Comparison of ENCODE assay signal across 9 cellular contexts in the genomic region with DNA sequence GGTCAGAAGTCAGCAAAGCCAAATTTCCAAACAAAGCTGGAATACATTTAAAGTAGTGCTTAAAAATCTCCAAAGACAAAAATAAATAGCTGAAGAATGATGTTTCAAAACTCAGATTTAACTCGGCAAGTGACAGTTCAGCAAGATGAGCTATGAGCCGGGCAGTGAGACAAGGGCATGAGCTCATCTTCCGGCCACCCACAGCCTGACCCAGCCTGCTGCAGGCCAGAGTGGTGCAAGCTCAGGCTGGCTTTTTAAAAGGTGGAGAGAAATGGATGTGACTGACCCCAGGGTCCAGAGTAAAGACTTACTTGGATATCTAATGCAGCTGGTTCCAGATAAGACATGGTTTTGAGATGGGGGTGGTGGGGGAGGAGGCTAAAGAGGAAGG.
A peak's percentile ranks its signal among the peaks of the same experiment; 100 is the strongest.
DNase-seq lines count a peak whose midpoint lies in the region; ATAC-seq and TF ChIP-seq lines count a peak whose summit lies in the region.
"Had no signal": no experiment of that assay in that cellular context is flagged by ENCODE, and none has a peak within 500 bp of the region (broad histone marks: within the 10 kb centered on the region; RNA-seq: fewer than 3 reads in every experiment).

No MANE protein-coding gene starts in this region.

- H3K9me2 ChIP-seq in SK-N-SH, result no peaks in the 10 kb centered on the region

- H3K4me1 ChIP-seq in SK-N-SH (ENCODE audit: control insufficient read depth in 1 of 2, insufficient read depth in 2 of 2, low read depth in 1 of 2, low read length in 1 of 2) (peaks cover 4 to 19% of the 10 kb centered on the region in 2 experiments), heart left ventricle (peaks cover 0 to 29% (median 4%) of the 10 kb centered on the region in 12 donors), ovary (ENCODE audit: insufficient read depth) (peaks cover 9% of the 10 kb centered on the region)

- TF ChIP-seq EP300 in SK-N-SH (IDR thresholded peaks at IDR 0.05; ENCODE audit: borderline replicate concordance in 1 of 2, low read depth in 1 of 2, low read length in 1 of 2) (peak in 1 of 2 experiments; percentile 53; a peak in 1 of 4 replicates), ovary (IDR thresholded peaks at IDR 0.05) (no peak)

- H3K9ac ChIP-seq in SK-N-SH, result no peak overlapping the region; the same call in 1 of the 2 replicates

- H3K4me2 ChIP-seq in SK-N-SH, result peak overlapping the region; percentile 77

- DNase-seq in AG08395 (ENCODE audit: low spot score) (peak; percentile 60), SK-N-SH (no peak), heart left ventricle (peak in 4 of 5 donors; percentile 29 to 62 (median 55)), ovary (peak in 4 of 5 donors; percentile 19 to 51 (median 24)), DMS114 treated with DMSO at 0.1 percent for 48 hours (lab: John Stamatoyannopoulos, UW; ENCODE audit: unreplicated experiment) (no peak), SKM-1 treated with dmso at 0.1 percent for 144 hours (lab: John Stamatoyannopoulos, UW; ENCODE audit: unreplicated experiment) (no peak)
- no peak for DNase-seq in effector CD8-positive, alpha-beta T cell (lab: John Stamatoyannopoulos, UW)
- DNase-seq: activated CD4-positive, alpha-beta T cell treated with anti-CD3 and anti-CD28 coated beads for 4 hours had no signal

- ATAC-seq in heart left ventricle, result peak in 3 of 4 donors; percentile 82 to 88 (median 85)
- no peak for ATAC-seq in HG03469 (IDR thresholded peaks at IDR 0.05; ENCODE audit: unreplicated experiment)

- TF ChIP-seq RAD21 in SK-N-SH (IDR thresholded peaks at IDR 0.05; ENCODE audit: low read length), result no peak

- CTCF ChIA-PET in SK-N-SH (lab: Yijun Ruan, JAX), result interaction anchor here (0.6 to 1.2 kb wide), 4 partner anchors 15 to 252 kb away, joined by 3 to 4 read pairs (median 4); no protein-coding TSS in a partner anchor

- no peaks in the 10 kb centered on the region for H3K79me2 ChIP-seq in SK-N-SH (ENCODE audit: insufficient read depth)

- H3K27me3 ChIP-seq in SK-N-SH (ENCODE audit: insufficient read depth) (no peaks in the 10 kb centered on the region), heart left ventricle (no peaks in the 10 kb centered on the region), ovary (no peaks in the 10 kb centered on the region)

- peak overlapping the region in 1 of 2 experiments; percentile 34; a peak in 2 of 4 replicates for H3K4me3 ChIP-seq in SK-N-SH (ENCODE audit: low read depth in 2 of 2, low read length in 1 of 2)
- no peak overlapping the region for H3K4me3 ChIP-seq in heart left ventricle
- H3K4me3 ChIP-seq in ovary, result no peak overlapping the region

- peaks cover 10% of the 10 kb centered on the region for H3F3A ChIP-seq in SK-N-SH (replicated peaks; ENCODE audit: insufficient read depth)

- H4K20me1 ChIP-seq in SK-N-SH (ENCODE audit: insufficient read depth), result no peaks in the 10 kb centered on the region

- H3K27ac ChIP-seq in SK-N-SH (ENCODE audit: low read depth in 2 of 2, low read length in 1 of 2) (peak overlapping the region; percentile 69 to 75), heart left ventricle (peak overlapping the region in 8 of 12 donors; percentile 25 to 84 (median 52)), ovary (no peak overlapping the region)

- intact Hi-C loops in heart left ventricle (cut with DNase I) (no loop called here), ovary (cut with DNase I) (no loop called here)

- TF ChIP-seq CTCF in SK-N-SH (IDR thresholded peaks at IDR 0.05), result no peak
- TF ChIP-seq CTCF in heart left ventricle (IDR thresholded peaks at IDR 0.05), result no peak
- TF ChIP-seq CTCF in ovary (IDR thresholded peaks at IDR 0.05), result no peak

- H3K36me3 ChIP-seq in SK-N-SH (replicated peaks in 1 of 2; ENCODE audit: control insufficient read depth in 1 of 2, insufficient read depth in 2 of 2, low read length in 1 of 2), result no peaks in the 10 kb centered on the region
- H3K36me3 ChIP-seq in heart left ventricle, result no peaks in the 10 kb centered on the region
- H3K36me3 ChIP-seq in ovary, result no peaks in the 10 kb centered on the region

- WGBS in SK-N-SH (ENCODE audit: low lambda C conversion rate), result 25% methylated on average over 3 of the region's 3 CpGs
- WGBS in heart left ventricle, 4 donors, result 26 to 50% (median 33%) methylated on average over 3 of the region's 3 CpGs
- 4 to 5% (median 5%) methylated on average over 3 of the region's 3 CpGs for WGBS in ovary, 3 donors

- POLR2A ChIA-PET in SK-N-SH (lab: Yijun Ruan, JAX), result interaction anchor here (1.0 kb wide), 1 partner anchor 11 kb away, joined by 3 read pairs; no protein-coding TSS in a partner anchor

- TF ChIP-seq POLR2A in heart left ventricle (IDR thresholded peaks at IDR 0.05) (no peak), ovary (IDR thresholded peaks at IDR 0.05) (no peak)

- H3K9me3 ChIP-seq in SK-N-SH (no peaks in the 10 kb centered on the region), heart left ventricle (no peaks in the 10 kb centered on the region), ovary (no peaks in the 10 kb centered on the region)

- peak overlapping the region; percentile 26; the same call in 1 of the 2 replicates for H2AFZ ChIP-seq in SK-N-SH (ENCODE audit: low read depth)

TF ChIP-seq in SK-N-SH, 30 proteins besides CTCF, POLR2A, EP300 and RAD21 (continues in another document):
- TF ChIP-seq, protein P1, sequence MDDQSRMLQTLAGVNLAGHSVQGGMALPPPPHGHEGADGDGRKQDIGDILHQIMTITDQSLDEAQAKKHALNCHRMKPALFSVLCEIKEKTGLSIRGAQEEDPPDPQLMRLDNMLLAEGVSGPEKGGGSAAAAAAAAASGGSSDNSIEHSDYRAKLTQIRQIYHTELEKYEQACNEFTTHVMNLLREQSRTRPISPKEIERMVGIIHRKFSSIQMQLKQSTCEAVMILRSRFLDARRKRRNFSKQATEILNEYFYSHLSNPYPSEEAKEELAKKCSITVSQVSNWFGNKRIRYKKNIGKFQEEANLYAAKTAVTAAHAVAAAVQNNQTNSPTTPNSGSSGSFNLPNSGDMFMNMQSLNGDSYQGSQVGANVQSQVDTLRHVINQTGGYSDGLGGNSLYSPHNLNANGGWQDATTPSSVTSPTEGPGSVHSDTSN (IDR thresholded peaks at IDR 0.05), result peak; percentile 96
- TF ChIP-seq NFIC (IDR thresholded peaks at IDR 0.05; ENCODE audit: borderline replicate concordance) (peak; percentile 63), SIN3A (IDR thresholded peaks at IDR 0.05; ENCODE audit: borderline replicate concordance, low read depth, low read length) (no peak), EZH2phosphoT487 (IDR thresholded peaks at IDR 0.05; ENCODE audit: borderline replicate concordance, low read depth) (no peak), TCF12 (IDR thresholded peaks at IDR 0.05) (peak; percentile 59; the same call in 1 of the 2 replicates), JUND (IDR thresholded peaks at IDR 0.05) (peak; percentile 70), NRF1 (IDR thresholded peaks at IDR 0.05; ENCODE audit: low read depth, low read length) (no peak), RXRA (IDR thresholded peaks at IDR 0.05; ENCODE audit: borderline replicate concordance, low read depth) (peak; percentile 54; the same call in 1 of the 2 replicates), RFX5 (IDR thresholded peaks at IDR 0.05; ENCODE audit: low read length) (no peak), TEAD4 (IDR thresholded peaks at IDR 0.05; ENCODE audit: borderline replicate concordance, insufficient read depth) (0 out of 2 replicates have a peak, but pooled peaks have one; percentile 8), FOSL2 (IDR thresholded peaks at IDR 0.05; ENCODE audit: borderline replicate concordance, low read depth) (peak; percentile 46; the same call in 1 of the 2 replicates), RCOR1 (IDR thresholded peaks at IDR 0.05; ENCODE audit: low read length) (no peak), POLR2AphosphoS5 (IDR thresholded peaks at IDR 0.05; ENCODE audit: low read depth, low read length) (no peak)
- TF ChIP-seq, protein P2, sequence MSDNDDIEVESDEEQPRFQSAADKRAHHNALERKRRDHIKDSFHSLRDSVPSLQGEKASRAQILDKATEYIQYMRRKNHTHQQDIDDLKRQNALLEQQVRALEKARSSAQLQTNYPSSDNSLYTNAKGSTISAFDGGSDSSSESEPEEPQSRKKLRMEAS (IDR thresholded peaks at IDR 0.05; ENCODE audit: low read depth), result 0 out of 2 replicates have a peak, but pooled peaks have one; percentile 12
- TF ChIP-seq, protein P3, sequence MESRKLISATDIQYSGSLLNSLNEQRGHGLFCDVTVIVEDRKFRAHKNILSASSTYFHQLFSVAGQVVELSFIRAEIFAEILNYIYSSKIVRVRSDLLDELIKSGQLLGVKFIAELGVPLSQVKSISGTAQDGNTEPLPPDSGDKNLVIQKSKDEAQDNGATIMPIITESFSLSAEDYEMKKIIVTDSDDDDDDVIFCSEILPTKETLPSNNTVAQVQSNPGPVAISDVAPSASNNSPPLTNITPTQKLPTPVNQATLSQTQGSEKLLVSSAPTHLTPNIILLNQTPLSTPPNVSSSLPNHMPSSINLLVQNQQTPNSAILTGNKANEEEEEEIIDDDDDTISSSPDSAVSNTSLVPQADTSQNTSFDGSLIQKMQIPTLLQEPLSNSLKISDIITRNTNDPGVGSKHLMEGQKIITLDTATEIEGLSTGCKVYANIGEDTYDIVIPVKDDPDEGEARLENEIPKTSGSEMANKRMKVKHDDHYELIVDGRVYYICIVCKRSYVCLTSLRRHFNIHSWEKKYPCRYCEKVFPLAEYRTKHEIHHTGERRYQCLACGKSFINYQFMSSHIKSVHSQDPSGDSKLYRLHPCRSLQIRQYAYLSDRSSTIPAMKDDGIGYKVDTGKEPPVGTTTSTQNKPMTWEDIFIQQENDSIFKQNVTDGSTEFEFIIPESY (IDR thresholded peaks at IDR 0.05; ENCODE audit: borderline replicate concordance, low read depth), result no peak

Comparison
In these comparisons a context has a peak if more than half of its experiments do, and no peak if none do; other contexts are left out.
1. DNase-seq: peak in AG08395 (single experiment), heart left ventricle (4 of 5) and ovary (4 of 5); none in SK-N-SH (single experiment), DMS114 treated with DMSO at 0.1 percent for 48 hours (single experiment), SKM-1 treated with dmso at 0.1 percent for 144 hours (single experiment) and effector CD8-positive, alpha-beta T cell (single experiment).
2. H3K27ac ChIP-seq: peak in SK-N-SH (2 of 2) and heart left ventricle (8 of 12); none in ovary (0 of 2).